In the genomic region with DNA sequence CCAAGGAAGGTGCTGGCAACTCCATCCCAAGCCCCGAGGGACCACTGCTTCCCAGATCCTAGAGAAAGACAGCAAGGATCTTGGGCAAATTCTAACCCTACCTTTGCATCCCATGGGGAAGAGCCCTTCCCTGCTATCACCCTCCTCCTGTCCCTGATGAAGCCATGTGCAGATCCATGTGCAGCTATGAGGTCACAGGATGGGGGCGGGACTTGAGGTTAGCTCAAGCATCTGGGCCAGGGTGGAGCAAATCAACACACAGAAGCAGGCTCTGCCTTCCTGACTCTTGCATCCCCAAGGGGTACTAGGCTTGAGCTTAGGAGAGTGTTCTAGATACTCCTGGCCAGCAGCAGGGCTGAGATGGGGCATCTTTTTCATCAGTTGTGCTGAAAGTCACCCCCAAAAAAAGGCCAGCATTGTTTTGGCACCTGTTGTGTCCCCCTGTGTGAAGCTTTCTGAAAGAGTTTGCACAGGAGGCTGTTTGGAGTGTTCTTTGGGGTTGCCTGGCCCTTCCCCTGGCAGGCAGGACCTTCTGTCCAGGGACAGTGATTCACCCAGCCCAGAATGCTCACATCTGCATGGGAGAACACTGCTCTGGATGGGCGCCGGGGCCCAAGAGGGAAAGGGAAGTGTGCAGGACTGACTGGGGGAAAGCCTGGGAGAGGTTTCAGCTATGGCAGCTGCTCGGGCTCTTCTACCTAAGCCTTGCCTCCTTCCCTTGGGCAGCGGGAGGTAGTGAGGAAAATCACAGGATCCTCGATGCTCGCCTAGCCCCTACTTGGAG, we compare ENCODE assay signal across 1 cellular context.
A peak's percentile ranks its signal among the peaks of the same experiment; 100 is the strongest.
TF ChIP-seq lines count a peak whose summit lies in the region.

No MANE protein-coding gene starts in this region.

TF ChIP-seq in GM12878, 131 proteins besides CTCF, POLR2A, EP300 and RAD21:
- TF ChIP-seq JUNB (IDR thresholded peaks at IDR 0.05) (no peak), RUNX3 (IDR thresholded peaks at IDR 0.05; ENCODE audit: low read length) (0 out of 2 replicates have a peak, but pooled peaks have one; percentile 40), PAX8 (IDR thresholded peaks at IDR 0.05) (no peak), CBX5 (IDR thresholded peaks at IDR 0.05; ENCODE audit: low read depth) (no peak), STAT1 (conservative IDR thresholded peaks at IDR 0.05) (no peak), CREB1 (IDR thresholded peaks at IDR 0.05; ENCODE audit: low read depth) (peak; percentile 50; the same call in 1 of the 2 replicates)
